In the genomic region with DNA sequence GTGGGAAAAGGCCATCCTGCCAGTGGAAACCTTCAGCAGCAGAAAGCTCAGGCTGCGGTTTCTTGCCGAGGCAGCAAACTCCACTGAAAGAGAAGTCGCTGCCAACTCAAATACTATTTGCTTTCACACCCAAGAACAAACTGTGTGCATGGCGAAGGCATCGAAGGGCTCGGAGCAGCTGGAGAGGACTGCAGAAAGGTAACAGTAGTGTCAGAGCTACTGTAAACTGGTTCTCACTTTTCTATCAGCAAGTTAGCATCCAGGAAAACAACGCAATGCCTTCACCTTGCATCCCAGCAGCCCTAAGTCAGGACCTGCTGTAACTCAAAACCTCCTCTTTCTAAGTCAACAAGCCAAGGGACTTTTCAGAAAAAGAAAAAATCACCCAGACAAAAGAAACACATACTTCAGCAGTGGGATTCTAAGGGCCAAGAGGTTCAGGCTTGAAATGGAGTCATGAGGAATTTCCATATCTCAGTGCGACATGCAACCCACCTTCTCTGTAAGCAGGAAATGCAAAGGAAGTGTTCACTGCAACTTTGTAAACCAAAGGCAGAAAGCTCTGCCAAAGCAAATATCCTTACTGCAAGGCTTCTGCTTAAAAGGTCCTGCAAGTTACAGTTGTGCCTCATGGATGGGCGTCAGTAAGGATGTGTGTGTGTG, we compare ENCODE assay signal across 9 cellular contexts.
DNase-seq lines count a peak whose midpoint lies in the region; ATAC-seq and TF ChIP-seq lines count a peak whose summit lies in the region.
"Had no signal": no experiment of that assay in that cellular context is flagged by ENCODE, and none has a peak within 500 bp of the region (broad histone marks: within the 10 kb centered on the region; RNA-seq: fewer than 3 reads in every experiment).

No MANE protein-coding gene starts in this region.

- ATAC-seq in GM21717 (IDR thresholded peaks at IDR 0.05; ENCODE audit: unreplicated experiment) (no peak), GM21423 (IDR thresholded peaks at IDR 0.05; ENCODE audit: unreplicated experiment) (no peak)
- no peak for ATAC-seq in activated CD4-positive, CD25-positive, alpha-beta regulatory T cell treated with anti-CD3 and anti-CD28 coated beads, Interleukin-2, amount 50 U/mL, for 24 hours

- TF ChIP-seq CTCF in 22Rv1 (IDR thresholded peaks at IDR 0.05) (no peak), fibroblast of mammary gland (conservative IDR thresholded peaks at IDR 0.05; ENCODE audit: control insufficient read depth, insufficient read depth, low read depth, low read length) (no peak)

- H3K27me3 Mint-ChIP-seq in activated CD4-positive, alpha-beta T cell treated with anti-CD3 and anti-CD28 coated beads, Interleukin-2, amount 10 ng/mL, durations not matched to agents 7 days and 5 days, result peaks cover 11% of the 10 kb centered on the region

- no peak overlapping the region for H4K91ac ChIP-seq in neuronal stem cell (ENCODE audit: low read depth, low read length, poor library complexity)

- WGBS in neuronal stem cell (ENCODE audit: extremely low coverage in 2 of 2, insufficient read length in 2 of 2, insufficient replicate concordance in 1 of 2), 2 donors, result no CpG with 5 or more reads among the region's 9 CpGs

- H2BK5ac ChIP-seq in neuronal stem cell (ENCODE audit: low read length), result no peak overlapping the region

- peaks cover 6% of the 10 kb centered on the region for H3K36me3 Mint-ChIP-seq in activated CD4-positive, alpha-beta T cell treated with anti-CD3 and anti-CD28 coated beads, Interleukin-2, amount 10 ng/mL, durations not matched to agents 7 days and 5 days (ENCODE audit: low read depth)

- H2AFZ ChIP-seq in neuronal stem cell (ENCODE audit: low read length), result peak overlapping the region; percentile 43

- H3K4me1 ChIP-seq in HUES6 (ENCODE audit: control insufficient read depth, insufficient read depth, low read length) (peaks cover 28% of the 10 kb centered on the region), neuronal stem cell (ENCODE audit: control insufficient read depth in 2 of 2, insufficient read depth in 1 of 2, low read depth in 1 of 2, low read length in 2 of 2) (peaks cover 7 to 8% of the 10 kb centered on the region in 2 donors)

- H3K4me1 Mint-ChIP-seq in activated CD4-positive, alpha-beta T cell treated with anti-CD3 and anti-CD28 coated beads, Interleukin-2, amount 10 ng/mL, durations not matched to agents 7 days and 5 days, result peaks cover 40% of the 10 kb centered on the region

- H3K4me3 ChIP-seq in HUES6 (ENCODE audit: low read depth, low read length) (0 out of 2 replicates have a peak overlapping the region, but pooled peaks have one; percentile 8), fibroblast of mammary gland (ENCODE audit: control insufficient read depth, low read depth, low read length) (no peak overlapping the region), neuronal stem cell (ENCODE audit: low read length in 2 of 2) (no peak overlapping the region)

- H2AK5ac ChIP-seq in neuronal stem cell (ENCODE audit: low read depth, low read length), result no peak overlapping the region

- no peak overlapping the region for H2BK15ac ChIP-seq in neuronal stem cell (ENCODE audit: low read length)

- no peak overlapping the region for H3K14ac ChIP-seq in neuronal stem cell (ENCODE audit: low read length)

- no peaks in the 10 kb centered on the region for H3K36me3 ChIP-seq in HUES6 (ENCODE audit: control insufficient read depth, insufficient read depth, low read length)
- no peaks in the 10 kb centered on the region for H3K36me3 ChIP-seq in neuronal stem cell (replicated peaks in 1 of 2; ENCODE audit: control insufficient read depth in 2 of 2, insufficient read depth in 2 of 2, low read length in 2 of 2)
- H3K36me3 ChIP-seq: tibial artery had no signal

- H3K27ac ChIP-seq in 22Rv1, result peak overlapping the region; percentile 37; the same call in 1 of the 2 replicates
- H3K27ac ChIP-seq in HUES6 (ENCODE audit: low read depth, low read length), result no peak overlapping the region
- H3K27ac ChIP-seq in neuronal stem cell (replicated peaks; ENCODE audit: low read length), result no peak overlapping the region

- no peak overlapping the region for H3K23ac ChIP-seq in neuronal stem cell (ENCODE audit: low read depth, low read length, poor library complexity)

- H3K79me1 ChIP-seq in neuronal stem cell (ENCODE audit: low read depth, low read length), result no peaks in the 10 kb centered on the region

- H3K4me2 ChIP-seq in neuronal stem cell (ENCODE audit: insufficient read depth, low read length, poor library complexity, severe bottlenecking), result no peak overlapping the region

- H3K18ac ChIP-seq in neuronal stem cell (ENCODE audit: low read length), result no peak overlapping the region

- H3K27ac Mint-ChIP-seq in activated CD4-positive, alpha-beta T cell treated with anti-CD3 and anti-CD28 coated beads, Interleukin-2, amount 10 ng/mL, durations not matched to agents 7 days and 5 days, result peak overlapping the region; percentile 82

- H3K9me3 ChIP-seq in HUES6 (ENCODE audit: control insufficient read depth, insufficient read depth, low read depth, low read length), result no peaks in the 10 kb centered on the region
- no peaks in the 10 kb centered on the region for H3K9me3 ChIP-seq in neuronal stem cell (replicated peaks in 1 of 2; ENCODE audit: control insufficient read depth in 2 of 2, insufficient read depth in 1 of 2, low read depth in 1 of 2, low read length in 2 of 2)
- H3K9me3 ChIP-seq: tibial artery had no signal

- CTCF ChIA-PET in activated CD4-positive, alpha-beta T cell treated with anti-CD3 and anti-CD28 coated beads, Interleukin-2, amount 10 ng/mL, durations not matched to agents 7 days and 5 days (lab: Charles Lee), result interaction anchor here (0.7 kb wide), 1 partner anchor 25 kb away, joined by 3 read pairs; no protein-coding TSS in a partner anchor

- H2BK12ac ChIP-seq in neuronal stem cell (ENCODE audit: low read length), result no peak overlapping the region

- POLR2A ChIA-PET in activated CD4-positive, alpha-beta T cell treated with anti-CD3 and anti-CD28 coated beads, Interleukin-2, amount 10 ng/mL, durations not matched to agents 7 days and 5 days (lab: Charles Lee), result interaction anchor here (0.6 kb wide), 1 partner anchor 121 kb away, joined by 6 read pairs; no protein-coding TSS in a partner anchor

- H3K27me3 ChIP-seq in HUES6 (ENCODE audit: control insufficient read depth, insufficient read depth, low read length) (no peaks in the 10 kb centered on the region), neuronal stem cell (ENCODE audit: control insufficient read depth in 3 of 3, insufficient read depth in 3 of 3, low read depth in 1 of 3, low read length in 3 of 3) (no peaks in the 10 kb centered on the region)
- H3K27me3 ChIP-seq: tibial artery had no signal

- H2BK120ac ChIP-seq in neuronal stem cell (ENCODE audit: low read depth, low read length), result no peak overlapping the region

- no peaks in the 10 kb centered on the region for H3K9me3 Mint-ChIP-seq in activated CD4-positive, alpha-beta T cell treated with anti-CD3 and anti-CD28 coated beads, Interleukin-2, amount 10 ng/mL, durations not matched to agents 7 days and 5 days

- peak overlapping the region; percentile 58 for H3K4me3 Mint-ChIP-seq in activated CD4-positive, alpha-beta T cell treated with anti-CD3 and anti-CD28 coated beads, Interleukin-2, amount 10 ng/mL, durations not matched to agents 7 days and 5 days

- peak; percentile 36 for DNase-seq in activated CD4-positive, alpha-beta T cell treated with anti-CD3 and anti-CD28 coated beads, Interleukin-2, amount 10 ng/mL, durations not matched to agents 7 days and 5 days
- DNase-seq in fibroblast of mammary gland (ENCODE audit: low read depth) (peak; percentile 47), neuronal stem cell (ENCODE audit: low spot score) (no peak)

- no peak overlapping the region for H4K8ac ChIP-seq in neuronal stem cell (ENCODE audit: low read depth, low read length)

- no peak overlapping the region for H3K4ac ChIP-seq in neuronal stem cell (ENCODE audit: low read length)

- no peak overlapping the region for H3K9ac ChIP-seq in HUES6 (ENCODE audit: low read length)
- no peak overlapping the region for H3K9ac ChIP-seq in neuronal stem cell (ENCODE audit: low read depth, low read length, poor library complexity)
